In genomic region chr17:75784473-75785015, GRCh38 we compare ENCODE assay signal across 8 cellular contexts. TPM values are rescaled to one million over a fixed set of nuclear protein-coding genes. Genes with fewer than 3 reads are reported as not detected.
DNase-seq lines count a peak whose midpoint lies in the region; ATAC-seq, FAIRE-seq and TF ChIP-seq lines count a peak whose summit lies in the region.

UNK (plus strand) TSS chr17:75784806; CDS start chr17:75784881, 75 bp downstream.

- H3K4me3 ChIP-seq in bronchial epithelial cell (ENCODE audit: low read depth, low read length), result peak within 1 kb of the TSS; percentile 62
- H3K4me3 ChIP-seq in iPS-20b (ENCODE audit: low read length), result peak within 1 kb of the TSS; percentile 99
- H3K4me3 ChIP-seq in skeletal muscle tissue (ENCODE audit: low read length in 3 of 3), result peak within 1 kb of the TSS; percentile 84 to 90 (median 85)

- H3K36me3 ChIP-seq in bronchial epithelial cell (ENCODE audit: control insufficient read depth, insufficient read depth, low read length) (no peaks in the 10 kb centered on the region), iPS-20b (ENCODE audit: insufficient read depth, low read depth, low read length) (no peaks in the 10 kb centered on the region), skeletal muscle tissue (ENCODE audit: control insufficient read depth in 3 of 3, insufficient read depth in 3 of 3, low read length in 3 of 3) (no peaks in the 10 kb centered on the region)

- no peak for FAIRE-seq in bronchial epithelial cell (lab: Jason Lieb, UNC)

- in situ Hi-C loops in ACHN (cut with HindIII; ENCODE audit: low pct_ligation_motif_present, low pct_unique_long_range_greater_than_20kb, low sequenced_read_pairs), result no loop called here

- H3K4me1 ChIP-seq in iPS-20b (ENCODE audit: insufficient read depth, low read length) (peaks cover 19% of the 10 kb centered on the region), skeletal muscle tissue (ENCODE audit: control insufficient read depth in 3 of 3, insufficient read depth in 3 of 3, low read length in 3 of 3) (peaks cover 28 to 40% (median 33%) of the 10 kb centered on the region in 3 donors)

- CTCF ChIA-PET in activated B cell treated with CpG ODN at 0.5 μM for 24 hours (lab: Charles Lee), result interaction anchor here (1.4 to 2.6 kb wide), 5 partner anchors 20 to 60 kb away, joined by 3 to 12 read pairs (median 9); partner anchors contain the start of genes GALK1 and UNC13D

- no peaks in the 10 kb centered on the region for H3K27me3 Mint-ChIP-seq in activated B cell treated with CpG ODN at 0.5 μM for 24 hours

- H3K9me3 ChIP-seq in iPS-20b (ENCODE audit: insufficient read depth, low read depth, low read length) (no peaks in the 10 kb centered on the region), skeletal muscle tissue (ENCODE audit: control insufficient read depth in 3 of 3, low read length in 3 of 3) (no peaks in the 10 kb centered on the region)

- H3K27ac ChIP-seq in iPS-20b (ENCODE audit: low read length) (peak within 1 kb of the TSS; percentile 96), skeletal muscle tissue (ENCODE audit: low read depth, low read length) (peak within 1 kb of the TSS; percentile 98)

- H3K27me3 ChIP-seq in bronchial epithelial cell (ENCODE audit: control insufficient read depth, insufficient read depth, low read length), result no peaks in the 10 kb centered on the region
- H3K27me3 ChIP-seq in iPS-20b (ENCODE audit: insufficient read depth, low read length), result no peaks in the 10 kb centered on the region
- no peaks in the 10 kb centered on the region for H3K27me3 ChIP-seq in skeletal muscle tissue (ENCODE audit: control insufficient read depth in 3 of 3, insufficient read depth in 3 of 3, low read length in 3 of 3)

- ATAC-seq in GM19023 (IDR thresholded peaks at IDR 0.05; ENCODE audit: unreplicated experiment) (peak; percentile 63), HG03342 (IDR thresholded peaks at IDR 0.05; ENCODE audit: unreplicated experiment) (peak; percentile 56), activated B cell treated with CpG ODN at 0.5 μM for 24 hours (ENCODE audit: low read depth) (peak; percentile 73)

- H3K9ac ChIP-seq in iPS-20b (ENCODE audit: low read depth, low read length) (peak within 1 kb of the TSS; percentile 100), skeletal muscle tissue (ENCODE audit: low read depth in 1 of 3, low read length in 3 of 3) (peak within 1 kb of the TSS; percentile 94 to 96 (median 95))

- peaks cover 2% of the 10 kb centered on the region for H3K9me3 Mint-ChIP-seq in activated B cell treated with CpG ODN at 0.5 μM for 24 hours

- H3K4me3 Mint-ChIP-seq in activated B cell treated with CpG ODN at 0.5 μM for 24 hours, result peak within 1 kb of the TSS; percentile 86

- POLR2A ChIA-PET in activated B cell treated with CpG ODN at 0.5 μM for 24 hours (lab: Charles Lee), result interaction anchor here (0.6 to 8.1 kb wide), 30 partner anchors 8 to 1038 kb away, joined by 3 to 87 read pairs (median 6); partner anchors contain the start of genes ACOX1, GALK1, MRPL38 and SLC25A19

- peak within 1 kb of the TSS; percentile 99 for H3K27ac Mint-ChIP-seq in activated B cell treated with CpG ODN at 0.5 μM for 24 hours

- peaks cover 57% of the 10 kb centered on the region for H3K4me1 Mint-ChIP-seq in activated B cell treated with CpG ODN at 0.5 μM for 24 hours

- TF ChIP-seq CTCF in activated B cell treated with CpG ODN at 0.5 μM for 24 hours (IDR thresholded peaks at IDR 0.05), result no peak
- TF ChIP-seq CTCF in bronchial epithelial cell (IDR thresholded peaks at IDR 0.05; ENCODE audit: insufficient read depth, low read length, severe bottlenecking), result no peak

- DNase-seq in ACHN (peak; percentile 99), NCI-H345 treated with DMSO at 0.1 percent for 48 hours (lab: John Stamatoyannopoulos, UW; ENCODE audit: unreplicated experiment) (peak; percentile 100), activated B cell treated with CpG ODN at 0.5 μM for 24 hours (peak; percentile 89), bronchial epithelial cell (ENCODE audit: low read depth) (peak; percentile 97)

- intact Hi-C loops in activated B cell treated with CpG ODN at 0.5 μM for 24 hours (cut with micrococcal nuclease), result loop anchor here (1.0 to 5.0 kb wide), 7 partner anchors 24 to 487 kb away; partner anchors contain the start of genes ACOX1, RECQL5, SAP30BP and TEN1

- peaks cover 12% of the 10 kb centered on the region for H3K36me3 Mint-ChIP-seq in activated B cell treated with CpG ODN at 0.5 μM for 24 hours (ENCODE audit: low read depth)

RNA-seq across cellular contexts. Expression of gene UNK, which starts in this region (rescaled TPM):
- total RNA-seq in activated B cell treated with CpG ODN at 0.5 μM for 24 hours, result 52.3 and 61.2 TPM in 2 replicates
- 10.8 and 11.4 TPM in 2 replicates for total RNA-seq in bronchial epithelial cell
- total RNA-seq in skeletal muscle tissue, result 15.7 TPM

Comparison
In these comparisons a context has a peak if more than half of its experiments do, and no peak if none do; other contexts are left out.
1. Peak in every context shown above with its lines: DNase-seq, ATAC-seq, H3K4me3 ChIP-seq and H3K27ac ChIP-seq.